20 cellular contexts compared by ENCODE assay signal in genomic region chr5:93715776-93716175, GRCh38.
"Had no signal": no experiment of that assay in that cellular context is flagged by ENCODE, and none has a peak within 500 bp of the region (broad histone marks: within the 10 kb centered on the region; RNA-seq: fewer than 3 reads in every experiment).

No MANE protein-coding gene starts in this region.

- H3K27ac Mint-ChIP-seq: activated CD4-positive, alpha-beta memory T cell treated with anti-CD3 and anti-CD28 coated beads for 36 hours; activated naive CD8-positive, alpha-beta T cell treated with anti-CD3 and anti-CD28 coated beads, Interleukin-2, amount 10 ng/mL, durations not matched to agents 7 days and 5 days; mesothelial cell of epicardium; naive thymus-derived CD8-positive, alpha-beta T cell; stimulated activated naive B cell treated with anti-CD40 and anti-IgM and Interleukin-4, amounts not matched to agents 10 μg/mL and 1 μg/mL and 100 μg/mL, for 72 hours; T-helper 17 cell had no signal

- ATAC-seq: left ventricle myocardium superior; naive thymus-derived CD8-positive, alpha-beta T cell; stimulated activated naive B cell treated with anti-CD40 and anti-IgM and Interleukin-4, amounts not matched to agents 10 μg/mL and 1 μg/mL and 100 μg/mL, for 72 hours; T-helper 17 cell had no signal

- H3K27me3 ChIP-seq: sigmoid colon, transverse colon had no signal

- H3K4me3 ChIP-seq: coronary artery, sigmoid colon, transverse colon had no signal

- H3K36me3 Mint-ChIP-seq: activated naive CD8-positive, alpha-beta T cell treated with anti-CD3 and anti-CD28 coated beads, Interleukin-2, amount 10 ng/mL, durations not matched to agents 7 days and 5 days; mesothelial cell of epicardium had no signal

- H3K36me3 ChIP-seq: sigmoid colon, transverse colon had no signal

- DNase-seq: activated CD4-positive, alpha-beta memory T cell treated with anti-CD3 and anti-CD28 coated beads for 36 hours; activated CD4-positive, alpha-beta T cell treated with anti-CD3 and anti-CD28 coated beads for 48 hours; activated naive CD4-positive, alpha-beta T cell treated with Interleukin-2 at 50 U/mL for 16 hours; activated naive CD8-positive, alpha-beta T cell treated with anti-CD3 and anti-CD28 coated beads, Interleukin-2, amount 10 ng/mL, durations not matched to agents 7 days and 5 days; activated T-cell treated with anti-CD3 and anti-CD28 coated beads, Interleukin-2, amount 50 U/mL, for 48 hours; amniotic stem cell; kidney; left ventricle myocardium superior; mammary epithelial cell; naive thymus-derived CD8-positive, alpha-beta T cell; nucleus accumbens; retina; sigmoid colon; stimulated activated CD4-positive, alpha-beta T cell treated with anti-CD3 and anti-CD28 coated beads, Interleukin-2, amount 100 ng/mL, for 48 hours; stimulated activated CD8-positive, alpha-beta memory T cell treated with anti-CD3 and anti-CD28 coated beads, Interleukin-4, amount 100 ng/mL, for 48 hours; stimulated activated naive B cell treated with anti-CD40 and anti-IgM and Interleukin-4, amounts not matched to agents 10 μg/mL and 1 μg/mL and 100 μg/mL, for 72 hours; T-helper 17 cell; transverse colon had no signal

- H3K9me3 Mint-ChIP-seq: activated naive CD8-positive, alpha-beta T cell treated with anti-CD3 and anti-CD28 coated beads, Interleukin-2, amount 10 ng/mL, durations not matched to agents 7 days and 5 days had no signal

- H3K4me1 ChIP-seq: sigmoid colon had no signal

- H3K4me3 Mint-ChIP-seq: activated CD4-positive, alpha-beta memory T cell treated with anti-CD3 and anti-CD28 coated beads for 36 hours; activated naive CD8-positive, alpha-beta T cell treated with anti-CD3 and anti-CD28 coated beads, Interleukin-2, amount 10 ng/mL, durations not matched to agents 7 days and 5 days; mesothelial cell of epicardium; naive thymus-derived CD8-positive, alpha-beta T cell; stimulated activated naive B cell treated with anti-CD40 and anti-IgM and Interleukin-4, amounts not matched to agents 10 μg/mL and 1 μg/mL and 100 μg/mL, for 72 hours; T-helper 17 cell had no signal

- H3K27me3 Mint-ChIP-seq: activated CD4-positive, alpha-beta memory T cell treated with anti-CD3 and anti-CD28 coated beads for 36 hours; activated naive CD8-positive, alpha-beta T cell treated with anti-CD3 and anti-CD28 coated beads, Interleukin-2, amount 10 ng/mL, durations not matched to agents 7 days and 5 days; naive thymus-derived CD8-positive, alpha-beta T cell; stimulated activated naive B cell treated with anti-CD40 and anti-IgM and Interleukin-4, amounts not matched to agents 10 μg/mL and 1 μg/mL and 100 μg/mL, for 72 hours; T-helper 17 cell had no signal

- H3K27ac ChIP-seq: coronary artery, sigmoid colon, transverse colon had no signal

- H3K9me3 ChIP-seq: transverse colon had no signal
